18 cellular contexts compared by ENCODE assay signal in genomic region chr10:44907576-44907975, GRCh38. TPM values are rescaled to one million over a fixed set of nuclear protein-coding genes. Genes with fewer than 3 reads are reported as not detected.
DNase-seq lines count a peak whose midpoint lies in the region; ATAC-seq, FAIRE-seq and TF ChIP-seq lines count a peak whose summit lies in the region.
"Had no signal": no experiment of that assay in that cellular context is flagged by ENCODE, and none has a peak within 500 bp of the region (broad histone marks: within the 10 kb centered on the region; RNA-seq: fewer than 3 reads in every experiment).

No MANE protein-coding gene starts in this region.

- DNase-seq in A673 (ENCODE audit: low spot score), result no peak
- DNase-seq in WERI-Rb-1, result no peak
- peak; percentile 89 for DNase-seq in left kidney (ENCODE audit: low read depth, low spot score)
- no peak for DNase-seq in GM12892 (ENCODE audit: insufficient read length)
- DNase-seq in mucosa of descending colon, result no peak
- no peak for DNase-seq in NCI-H2227 treated with DMSO at 0.1 percent for 48 hours (lab: John Stamatoyannopoulos, UW)
- DNase-seq: NCI-H1930, NCI-H2171, NCI-H446 treated with DMSO at 0.1 percent for 48 hours, NCI-H774, RPMI8226, SIG-M5 had no signal

- ATAC-seq in mucosa of descending colon (no peak), GM21576 (IDR thresholded peaks at IDR 0.05; ENCODE audit: unreplicated experiment) (no peak)
- ATAC-seq: A549 had no signal

- H3K4me3 ChIP-seq in A673 (ENCODE audit: low read depth, low read length, poor library complexity, severe bottlenecking) (no peak overlapping the region), WERI-Rb-1 (ENCODE audit: low read depth, low read length) (no peak overlapping the region), neutrophil (ENCODE audit: low read depth in 1 of 2, low read length in 1 of 2) (no peak overlapping the region), mucosa of descending colon (no peak overlapping the region)
- H3K4me3 ChIP-seq: A549, HAP-1 had no signal

- no peak for FAIRE-seq in GM12892 (lab: Jason Lieb, UNC)
- FAIRE-seq: A549, HTR-8/SVneo had no signal

- H3K27me3 ChIP-seq in A673 (replicated peaks; ENCODE audit: insufficient read depth, low read depth, low read length, poor library complexity) (no peaks in the 10 kb centered on the region), WERI-Rb-1 (ENCODE audit: insufficient read depth, low read depth, severe bottlenecking) (no peaks in the 10 kb centered on the region), neutrophil (no peaks in the 10 kb centered on the region)

- no peaks in the 10 kb centered on the region for H3K9me3 ChIP-seq in A673 (ENCODE audit: low read depth, low read length, poor library complexity, severe bottlenecking)
- H3K9me3 ChIP-seq in WERI-Rb-1 (ENCODE audit: severe bottlenecking), result peaks cover 5% of the 10 kb centered on the region
- no peaks in the 10 kb centered on the region for H3K9me3 ChIP-seq in neutrophil
- no peaks in the 10 kb centered on the region for H3K9me3 ChIP-seq in mucosa of descending colon
- H3K9me3 ChIP-seq: A549, HAP-1 had no signal

- TF ChIP-seq CTCF in A673 (conservative IDR thresholded peaks at IDR 0.05; ENCODE audit: low read depth, low read length) (no peak), WERI-Rb-1 (IDR thresholded peaks at IDR 0.05; ENCODE audit: low read depth, low read length) (no peak), neutrophil (IDR thresholded peaks at IDR 0.05) (no peak), mucosa of descending colon (IDR thresholded peaks at IDR 0.05) (no peak)

- TF ChIP-seq POLR2A in GM12892 (IDR thresholded peaks at IDR 0.05; ENCODE audit: low read depth, low read length), result no peak

- CTCF ChIA-PET in A673 (lab: Charles Lee), result no interaction called here

- POLR2A ChIA-PET in A673 (lab: Charles Lee; ENCODE audit: low non-redundant PET), result no interaction called here

- intact Hi-C loops in A673 (cut with micrococcal nuclease; ENCODE audit: unreplicated experiment) (no loop called here), mucosa of descending colon (cut with DNase I, micrococcal nuclease) (no loop called here)

- BruUV-seq in A673 (replicated peaks; lab: Mats Ljungman, UMichigan), result no TSS peak

- no peaks in the 10 kb centered on the region for H3K36me3 ChIP-seq in A673 (ENCODE audit: insufficient read depth, low read length, poor library complexity, severe bottlenecking)
- no peaks in the 10 kb centered on the region for H3K36me3 ChIP-seq in WERI-Rb-1
- no peaks in the 10 kb centered on the region for H3K36me3 ChIP-seq in neutrophil
- H3K36me3 ChIP-seq in mucosa of descending colon (ENCODE audit: low read depth), result no peaks in the 10 kb centered on the region
- H3K36me3 ChIP-seq: HAP-1 had no signal

- H3K27ac ChIP-seq in A673 (ENCODE audit: low read depth, low read length, poor library complexity, severe bottlenecking), result peak overlapping the region; percentile 38
- H3K27ac ChIP-seq in WERI-Rb-1, result peak overlapping the region; percentile 54
- H3K27ac ChIP-seq in neutrophil, result peak overlapping the region; percentile 27
- H3K27ac ChIP-seq: A549, HL-60 had no signal

- H3K4me1 ChIP-seq in A673 (ENCODE audit: insufficient read depth, low read length, poor library complexity, severe bottlenecking) (peaks cover 63% of the 10 kb centered on the region), neutrophil (ENCODE audit: control insufficient read depth in 1 of 2, insufficient read depth in 1 of 2, low read depth in 1 of 2, low read length in 1 of 2) (peaks cover 71 to 74% of the 10 kb centered on the region in 2 experiments), mucosa of descending colon (ENCODE audit: low read depth) (peaks cover 36% of the 10 kb centered on the region)
- H3K4me1 ChIP-seq: A549, HAP-1 had no signal

RNA-seq across cellular contexts. Expression of gene TMEM72, which starts 3.6 kb away (rescaled TPM):
- total RNA-seq in A673 (2021) (0.80 and 1.4 TPM in 2 replicates), mucosa of descending colon (10 to 100 TPM; 14.9 to 40.6 (median 17.4) TPM)
- polyA plus RNA-seq in GM12892 (2012; ENCODE audit: missing spikeins), result 0.08 TPM
- polyA plus RNA-seq: A549 had no signal

RNA-seq across cellular contexts. Expression of gene RASSF4, which starts 52.0 kb away (rescaled TPM):
- 0.71 and 1.6 TPM in 2 replicates for total RNA-seq in A673 (2021)
- 29.4 TPM for polyA plus RNA-seq in GM12892 (2012; ENCODE audit: missing spikeins)
- total RNA-seq in mucosa of descending colon, result 10 to 100 TPM; 20.0 to 50.6 (median 32.3) TPM
